ENCODE assay signal across 20 cellular contexts in genomic region chr9:100229561-100229960, GRCh38.
A peak's percentile ranks its signal among the peaks of the same experiment; 100 is the strongest.
DNase-seq lines count a peak whose midpoint lies in the region; TF ChIP-seq lines count a peak whose summit lies in the region.
"Had no signal": no experiment of that assay in that cellular context is flagged by ENCODE, and none has a peak within 500 bp of the region (broad histone marks: within the 10 kb centered on the region; RNA-seq: fewer than 3 reads in every experiment).

No MANE protein-coding gene starts in this region.

- H4K20me1 ChIP-seq in mammary epithelial cell (ENCODE audit: insufficient read depth, low read length) = no peaks in the 10 kb centered on the region
- H4K20me1 ChIP-seq: BLaER1 treated with 17β-estradiol and CSF1 and Interleukin-3, amounts not matched to agents 10 nM and 100 nM had no signal

- no peaks in the 10 kb centered on the region for H3K27me3 ChIP-seq in mammary epithelial cell (ENCODE audit: insufficient read depth, low read length)
- H3K27me3 ChIP-seq: BLaER1 treated with 17β-estradiol and CSF1 and Interleukin-3, amounts not matched to agents 10 nM and 100 nM had no signal

- no peak for DNase-seq in mammary epithelial cell
- no peak for DNase-seq in MCF 10A (ENCODE audit: unreplicated experiment)
- DNase-seq in NCI-H1092 treated with DMSO at 0.1 percent for 48 hours (lab: John Stamatoyannopoulos, UW) = peak; percentile 30
- DNase-seq in NCI-H345 treated with DMSO at 0.1 percent for 48 hours (lab: John Stamatoyannopoulos, UW; ENCODE audit: unreplicated experiment) = peak; percentile 65
- DNase-seq in stimulated activated naive CD4-positive, alpha-beta T cell (lab: John Stamatoyannopoulos, UW) = no peak
- DNase-seq in activated CD4-positive, alpha-beta memory T cell treated with anti-CD3 and anti-CD28 coated beads, Interleukin-2, amount 10 ng/mL, durations not matched to agents 7 days and 5 days = no peak
- DNase-seq in superior temporal gyrus (ENCODE audit: extremely low spot score) = no peak
- DNase-seq: CD8-positive, alpha-beta T cell; DND-41; GOT3; KBM-7; NCI-H1694; NCI-H226; NCI-H82; PC-9; SIG-M5; T-helper 1 cell; T-helper 9 cell had no signal

- H3K27ac ChIP-seq in mammary epithelial cell (ENCODE audit: insufficient read depth, low read depth, low read length) = peak overlapping the region; percentile 38
- H3K27ac ChIP-seq: BLaER1 treated with 17β-estradiol and CSF1 and Interleukin-3, amounts not matched to agents 10 nM and 100 nM; PC-9; RWPE1 had no signal

- H3K27ac Mint-ChIP-seq in MCF 10A (ENCODE audit: low read depth, unreplicated experiment) = no peak overlapping the region
- no peak overlapping the region for H3K27ac Mint-ChIP-seq in activated CD4-positive, alpha-beta memory T cell treated with anti-CD3 and anti-CD28 coated beads, Interleukin-2, amount 10 ng/mL, durations not matched to agents 7 days and 5 days
- H3K27ac Mint-ChIP-seq: CD8-positive, alpha-beta T cell had no signal

- 100% methylated on average over 3 of the region's 3 CpGs for WGBS in mammary epithelial cell (ENCODE audit: low coverage, missing lambda C conversion rate)

- H3K9me3 Mint-ChIP-seq in MCF 10A (ENCODE audit: unreplicated experiment) = no peaks in the 10 kb centered on the region
- H3K9me3 Mint-ChIP-seq in activated CD4-positive, alpha-beta memory T cell treated with anti-CD3 and anti-CD28 coated beads, Interleukin-2, amount 10 ng/mL, durations not matched to agents 7 days and 5 days = peaks cover 5% of the 10 kb centered on the region

- peaks cover 9% of the 10 kb centered on the region for H3K4me1 ChIP-seq in mammary epithelial cell (ENCODE audit: insufficient read depth, low read length)
- H3K4me1 ChIP-seq: BLaER1 treated with 17β-estradiol and CSF1 and Interleukin-3, amounts not matched to agents 10 nM and 100 nM had no signal

- POLR2A ChIA-PET in MCF 10A (lab: Yijun Ruan, JAX) = interaction anchor here (0.5 kb wide), 1 partner anchor 574 kb away, joined by 3 read pairs; no protein-coding TSS in a partner anchor
- POLR2A ChIA-PET in activated CD4-positive, alpha-beta memory T cell treated with anti-CD3 and anti-CD28 coated beads, Interleukin-2, amount 10 ng/mL, durations not matched to agents 7 days and 5 days (lab: Charles Lee) = no interaction called here

- H3K4me1 Mint-ChIP-seq in MCF 10A (ENCODE audit: insufficient read depth, unreplicated experiment) = no peaks in the 10 kb centered on the region
- H3K4me1 Mint-ChIP-seq in activated CD4-positive, alpha-beta memory T cell treated with anti-CD3 and anti-CD28 coated beads, Interleukin-2, amount 10 ng/mL, durations not matched to agents 7 days and 5 days = no peaks in the 10 kb centered on the region

- BruUV-seq in mammary epithelial cell (replicated peaks; lab: Mats Ljungman, UMichigan) (no TSS peak), MCF 10A (replicated peaks; lab: Mats Ljungman, UMichigan) (no TSS peak)

- intact Hi-C loops in mammary epithelial cell (cut with micrococcal nuclease) (no loop called here), MCF 10A (cut with micrococcal nuclease) (no loop called here)

- TF ChIP-seq CTCF in mammary epithelial cell (conservative IDR thresholded peaks at IDR 0.05 in 1 of 2, IDR thresholded peaks at IDR 0.05 in 1 of 2; ENCODE audit: extremely low read depth in 1 of 2, insufficient read depth in 1 of 2, low read depth in 1 of 2, low read length in 2 of 2) (no peak), MCF 10A (IDR thresholded peaks at IDR 0.05; ENCODE audit: unreplicated experiment) (no peak)

- no peaks in the 10 kb centered on the region for H3K27me3 Mint-ChIP-seq in MCF 10A (ENCODE audit: insufficient read depth, unreplicated experiment)
- H3K27me3 Mint-ChIP-seq in activated CD4-positive, alpha-beta memory T cell treated with anti-CD3 and anti-CD28 coated beads, Interleukin-2, amount 10 ng/mL, durations not matched to agents 7 days and 5 days = no peaks in the 10 kb centered on the region

- H3K79me2 ChIP-seq in mammary epithelial cell (ENCODE audit: insufficient read depth, low read length) = no peaks in the 10 kb centered on the region

- H3K9me3 ChIP-seq in mammary epithelial cell (replicated peaks; ENCODE audit: insufficient read depth, low read length) = no peaks in the 10 kb centered on the region

- dilution Hi-C loops in mammary epithelial cell (cut with HindIII; ENCODE audit: low sequenced_read_pairs) = no loop called here

- in situ Hi-C loops in mammary epithelial cell (cut with MboI; ENCODE audit: low sequenced_read_pairs in 2 of 2) = no loop called here

- peaks cover 26% of the 10 kb centered on the region for H3K36me3 Mint-ChIP-seq in MCF 10A (ENCODE audit: insufficient read depth, unreplicated experiment)
- peaks cover 26% of the 10 kb centered on the region for H3K36me3 Mint-ChIP-seq in activated CD4-positive, alpha-beta memory T cell treated with anti-CD3 and anti-CD28 coated beads, Interleukin-2, amount 10 ng/mL, durations not matched to agents 7 days and 5 days (ENCODE audit: low read depth)

- CTCF ChIA-PET in mammary epithelial cell (lab: Charles Lee; ENCODE audit: low non-redundant PET) (no interaction called here), MCF 10A (lab: Yijun Ruan, JAX) (no interaction called here)
- CTCF ChIA-PET in activated CD4-positive, alpha-beta memory T cell treated with anti-CD3 and anti-CD28 coated beads, Interleukin-2, amount 10 ng/mL, durations not matched to agents 7 days and 5 days (lab: Charles Lee) = no interaction called here

- H3K36me3 ChIP-seq in mammary epithelial cell (ENCODE audit: insufficient read depth, low read length) = no peaks in the 10 kb centered on the region

- H2AFZ ChIP-seq in mammary epithelial cell (ENCODE audit: low read depth, low read length) = no peak overlapping the region
- H2AFZ ChIP-seq: PC-9 had no signal

- H3K9ac ChIP-seq in mammary epithelial cell (ENCODE audit: insufficient read depth, low read length) = no peak overlapping the region
- H3K9ac ChIP-seq: BLaER1 treated with 17β-estradiol and CSF1 and Interleukin-3, amounts not matched to agents 10 nM and 100 nM had no signal

- H3K4me2 ChIP-seq in mammary epithelial cell (ENCODE audit: insufficient read depth, low read depth, low read length) = no peak overlapping the region
- H3K4me2 ChIP-seq: BLaER1 treated with 17β-estradiol and CSF1 and Interleukin-3, amounts not matched to agents 10 nM and 100 nM; PC-9 had no signal

- no peak overlapping the region for H3K4me3 Mint-ChIP-seq in MCF 10A (ENCODE audit: unreplicated experiment)
- no peak overlapping the region for H3K4me3 Mint-ChIP-seq in activated CD4-positive, alpha-beta memory T cell treated with anti-CD3 and anti-CD28 coated beads, Interleukin-2, amount 10 ng/mL, durations not matched to agents 7 days and 5 days
- H3K4me3 Mint-ChIP-seq: CD8-positive, alpha-beta T cell had no signal

- H3K4me3 ChIP-seq in mammary epithelial cell (replicated peaks in 1 of 3; ENCODE audit: insufficient read depth in 1 of 3, low read depth in 2 of 3, low read length in 3 of 3) = no peak overlapping the region
- H3K4me3 ChIP-seq: BLaER1 treated with 17β-estradiol and CSF1 and Interleukin-3, amounts not matched to agents 10 nM and 100 nM; PC-9 had no signal

Comparison
In these comparisons a context has a peak if more than half of its experiments do, and no peak if none do; other contexts are left out.
1. DNase-seq: peak in NCI-H1092 treated with DMSO at 0.1 percent for 48 hours (single experiment) and NCI-H345 treated with DMSO at 0.1 percent for 48 hours (single experiment); none in mammary epithelial cell (single experiment), MCF 10A (single experiment), stimulated activated naive CD4-positive, alpha-beta T cell (0 of 6), activated CD4-positive, alpha-beta memory T cell treated with anti-CD3 and anti-CD28 coated beads, Interleukin-2, amount 10 ng/mL, durations not matched to agents 7 days and 5 days (single experiment) and superior temporal gyrus (single experiment).